Comparison of ENCODE assay signal across 16 cellular contexts in genomic region chr3:71361346-71361745, GRCh38.
A peak's percentile ranks its signal among the peaks of the same experiment; 100 is the strongest.
DNase-seq lines count a peak whose midpoint lies in the region; ATAC-seq and TF ChIP-seq lines count a peak whose summit lies in the region.
"Had no signal": no experiment of that assay in that cellular context is flagged by ENCODE, and none has a peak within 500 bp of the region (broad histone marks: within the 10 kb centered on the region; RNA-seq: fewer than 3 reads in every experiment).

No MANE protein-coding gene starts in this region.

- H3K4me1 Mint-ChIP-seq in activated T-cell treated with anti-CD3 and anti-CD28 coated beads, Interleukin-2, amount 50 U/mL, for 72 hours (ENCODE audit: low read depth) = peaks cover 89% of the 10 kb centered on the region
- H3K4me1 Mint-ChIP-seq in activated CD4-positive, alpha-beta memory T cell treated with anti-CD3 and anti-CD28 coated beads for 36 hours (ENCODE audit: low read depth) = peaks cover 71% of the 10 kb centered on the region
- H3K4me1 Mint-ChIP-seq in memory B cell (peaks cover 48% of the 10 kb centered on the region), Caco-2 (ENCODE audit: low read depth, unreplicated experiment) (no peaks in the 10 kb centered on the region)

- no peak for ATAC-seq in activated T-cell treated with anti-CD3 and anti-CD28 coated beads, Interleukin-2, amount 50 U/mL, for 72 hours (replicated peaks in 1 of 2)
- no peak for ATAC-seq in memory B cell (ENCODE audit: low read depth)
- ATAC-seq in HG03135 (IDR thresholded peaks at IDR 0.05; ENCODE audit: unreplicated experiment) = no peak
- no peak for ATAC-seq in left cardiac atrium
- ATAC-seq: heart left ventricle, HepG2 had no signal

- BruUV-seq in Caco-2 (replicated peaks; lab: Mats Ljungman, UMichigan) = no TSS peak

- POLR2A ChIA-PET in activated CD4-positive, alpha-beta memory T cell treated with anti-CD3 and anti-CD28 coated beads for 36 hours (lab: Charles Lee) = interaction anchor here (0.6 to 4.9 kb wide), 7 partner anchors 12 to 304 kb away, joined by 3 to 50 read pairs (median 9); no protein-coding TSS in a partner anchor
- POLR2A ChIA-PET in Caco-2 (lab: Charles Lee) = no interaction called here

- H3K36me3 Mint-ChIP-seq in activated T-cell treated with anti-CD3 and anti-CD28 coated beads, Interleukin-2, amount 50 U/mL, for 72 hours (ENCODE audit: insufficient read depth in 2 of 2) = no peaks in the 10 kb centered on the region
- H3K36me3 Mint-ChIP-seq in activated CD4-positive, alpha-beta memory T cell treated with anti-CD3 and anti-CD28 coated beads for 36 hours = peaks cover 3% of the 10 kb centered on the region
- H3K36me3 Mint-ChIP-seq in memory B cell = peaks cover 4% of the 10 kb centered on the region
- no peaks in the 10 kb centered on the region for H3K36me3 Mint-ChIP-seq in Caco-2 (ENCODE audit: insufficient read depth, unreplicated experiment)

- no peaks in the 10 kb centered on the region for H3K4me1 ChIP-seq in Caco-2

- no peaks in the 10 kb centered on the region for H3K9me3 Mint-ChIP-seq in activated T-cell treated with anti-CD3 and anti-CD28 coated beads, Interleukin-2, amount 50 U/mL, for 72 hours
- H3K9me3 Mint-ChIP-seq in activated CD4-positive, alpha-beta memory T cell treated with anti-CD3 and anti-CD28 coated beads for 36 hours = no peaks in the 10 kb centered on the region
- H3K9me3 Mint-ChIP-seq in memory B cell = no peaks in the 10 kb centered on the region
- no peaks in the 10 kb centered on the region for H3K9me3 Mint-ChIP-seq in Caco-2 (ENCODE audit: unreplicated experiment)
- H3K9me3 Mint-ChIP-seq: activated T-helper 1 cell treated with anti-CD3 and anti-CD28 coated beads, Interleukin-12 subunit alpha, Interleukin-12 subunit beta, Interleukin-2, Interleukin-4 antibody, amounts not matched to agents 30 ng/mL and 10 ng/mL and 1 ng/mL, durations not matched to agents 14 hours and 24 hours and 36 hours had no signal

- H3K4me3 Mint-ChIP-seq in activated T-cell treated with anti-CD3 and anti-CD28 coated beads, Interleukin-2, amount 50 U/mL, for 72 hours = peak overlapping the region; percentile 49 to 91
- no peak overlapping the region for H3K4me3 Mint-ChIP-seq in activated CD4-positive, alpha-beta memory T cell treated with anti-CD3 and anti-CD28 coated beads for 36 hours
- no peak overlapping the region for H3K4me3 Mint-ChIP-seq in memory B cell
- H3K4me3 Mint-ChIP-seq in Caco-2 (ENCODE audit: unreplicated experiment) = no peak overlapping the region
- H3K4me3 Mint-ChIP-seq: activated T-helper 1 cell treated with anti-CD3 and anti-CD28 coated beads, Interleukin-12 subunit alpha, Interleukin-12 subunit beta, Interleukin-2, Interleukin-4 antibody, amounts not matched to agents 30 ng/mL and 10 ng/mL and 1 ng/mL, durations not matched to agents 14 hours and 24 hours and 36 hours had no signal

- no peak overlapping the region for H3K4me3 ChIP-seq in Caco-2 (ENCODE audit: low read depth, low read length)
- H3K4me3 ChIP-seq: heart left ventricle, SK-N-MC had no signal

- CTCF ChIA-PET in activated CD4-positive, alpha-beta memory T cell treated with anti-CD3 and anti-CD28 coated beads for 36 hours (lab: Charles Lee) = interaction anchor here (1.7 to 3.4 kb wide), 2 partner anchors 37 to 224 kb away, joined by 9 to 16 read pairs; no protein-coding TSS in a partner anchor
- CTCF ChIA-PET in Caco-2 (lab: Charles Lee) = no interaction called here

- no peaks in the 10 kb centered on the region for H3K36me3 ChIP-seq in Caco-2 (ENCODE audit: control insufficient read depth, insufficient read depth, low read length)

- H3K27ac Mint-ChIP-seq in activated T-cell treated with anti-CD3 and anti-CD28 coated beads, Interleukin-2, amount 50 U/mL, for 72 hours = peak overlapping the region; percentile 97
- peak overlapping the region; percentile 64 for H3K27ac Mint-ChIP-seq in activated CD4-positive, alpha-beta memory T cell treated with anti-CD3 and anti-CD28 coated beads for 36 hours
- H3K27ac Mint-ChIP-seq in memory B cell = peak overlapping the region; percentile 93
- H3K27ac Mint-ChIP-seq in Caco-2 (ENCODE audit: unreplicated experiment) = no peak overlapping the region

- no peak for DNase-seq in activated T-cell treated with anti-CD3 and anti-CD28 coated beads, Interleukin-2, amount 50 U/mL, for 72 hours
- no peak for DNase-seq in activated T-cell treated with anti-CD3 and anti-CD28 coated beads, Interleukin-2, amount 50 U/mL, for 48 hours
- no peak for DNase-seq in activated CD4-positive, alpha-beta memory T cell treated with anti-CD3 and anti-CD28 coated beads for 36 hours
- DNase-seq in memory B cell (ENCODE audit: low spot score in 2 of 2) (no peak), AG08396 (ENCODE audit: low spot score) (no peak), Caco-2 (no peak), left cardiac atrium (no peak)
- DNase-seq: amniotic stem cell; Calu3; effector memory CD4-positive, alpha-beta T cell; heart left ventricle; NCI-H82 had no signal

- no peaks in the 10 kb centered on the region for H3K9me3 ChIP-seq in Caco-2
- H3K9me3 ChIP-seq: heart left ventricle had no signal

- H3K27me3 Mint-ChIP-seq in activated T-cell treated with anti-CD3 and anti-CD28 coated beads, Interleukin-2, amount 50 U/mL, for 72 hours (ENCODE audit: low read depth) = no peaks in the 10 kb centered on the region
- H3K27me3 Mint-ChIP-seq in activated CD4-positive, alpha-beta memory T cell treated with anti-CD3 and anti-CD28 coated beads for 36 hours = no peaks in the 10 kb centered on the region
- H3K27me3 Mint-ChIP-seq in memory B cell (no peaks in the 10 kb centered on the region), Caco-2 (ENCODE audit: insufficient read depth, unreplicated experiment) (no peaks in the 10 kb centered on the region)

- H3K27me3 ChIP-seq in Caco-2 (replicated peaks; ENCODE audit: control insufficient read depth, insufficient read depth, low read length) = no peaks in the 10 kb centered on the region
- H3K27me3 ChIP-seq: heart left ventricle had no signal

- no peak for TF ChIP-seq CTCF in Caco-2 (IDR thresholded peaks at IDR 0.05; ENCODE audit: insufficient read depth in 1 of 2, low read depth in 1 of 2, low read length in 1 of 2, severe bottlenecking in 1 of 2, unreplicated experiment in 1 of 2)

- intact Hi-C loops in activated CD4-positive, alpha-beta memory T cell treated with anti-CD3 and anti-CD28 coated beads for 36 hours (cut with micrococcal nuclease) = loop anchor here (2.0 to 5.0 kb wide), 2 partner anchors 53 to 361 kb away; no protein-coding TSS in a partner anchor
- intact Hi-C loops in Caco-2 (cut with micrococcal nuclease; ENCODE audit: unreplicated experiment) (no loop called here), left cardiac atrium (cut with DNase I) (no loop called here)

Comparison
In these comparisons a context has a peak if more than half of its experiments do, and no peak if none do; other contexts are left out.
1. H3K4me3 Mint-ChIP-seq: peak in activated T-cell treated with anti-CD3 and anti-CD28 coated beads, Interleukin-2, amount 50 U/mL, for 72 hours (2 of 2); none in activated CD4-positive, alpha-beta memory T cell treated with anti-CD3 and anti-CD28 coated beads for 36 hours (single experiment), memory B cell (single experiment) and Caco-2 (single experiment).